In the genomic region with DNA sequence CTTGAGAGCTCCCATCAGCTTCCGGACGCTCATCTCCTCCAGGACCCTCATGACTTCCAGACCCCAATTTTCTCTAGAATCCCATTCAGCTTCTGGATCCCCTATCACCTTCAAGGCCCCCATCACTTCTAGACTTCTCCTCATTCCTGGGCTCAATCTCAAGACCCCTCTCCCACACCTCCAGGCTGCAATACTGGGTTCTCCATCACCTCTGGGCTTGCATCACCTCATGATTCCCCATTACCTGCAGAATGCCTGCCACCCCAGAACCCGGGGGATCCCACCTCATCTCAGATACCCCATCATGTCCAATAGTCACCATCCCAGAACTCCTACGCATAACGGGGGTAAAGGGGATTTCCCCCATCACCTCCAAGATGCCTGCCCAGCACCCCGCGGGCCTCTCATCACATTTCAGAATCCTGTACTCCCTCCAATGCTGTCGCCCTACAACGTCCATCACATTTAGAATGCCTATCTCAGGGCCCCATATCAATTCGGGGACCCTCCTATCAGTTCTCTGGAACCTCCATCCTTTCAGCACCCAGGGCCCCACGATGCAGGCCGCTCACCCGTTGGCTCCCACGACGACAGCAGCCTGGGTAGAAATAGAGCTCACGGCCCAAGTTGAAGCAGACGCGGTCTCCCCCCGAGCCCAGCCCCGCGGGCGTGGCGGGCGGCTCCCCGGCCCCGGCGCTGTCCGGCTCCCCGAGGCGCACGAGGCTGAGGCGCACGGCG, we compare ENCODE assay signal across 9 cellular contexts. TPM values are rescaled to one million over a fixed set of nuclear protein-coding genes. Genes with fewer than 3 reads are reported as not detected.
DNase-seq lines count a peak whose midpoint lies in the region; ATAC-seq and TF ChIP-seq lines count a peak whose summit lies in the region.
"Had no signal": no experiment of that assay in that cellular context is flagged by ENCODE, and none has a peak within 500 bp of the region (broad histone marks: within the 10 kb centered on the region; RNA-seq: fewer than 3 reads in every experiment).

No MANE protein-coding gene starts in this region.

- no peaks in the 10 kb centered on the region for H4K20me1 ChIP-seq in PC-9 (ENCODE audit: insufficient read depth)

- peaks cover 0 to 44% (median 28%) of the 10 kb centered on the region in 9 donors for H3K4me1 ChIP-seq in heart right ventricle
- peaks cover 18% of the 10 kb centered on the region for H3K4me1 ChIP-seq in PC-9 (replicated peaks; ENCODE audit: insufficient read depth)

- peaks cover 19% of the 10 kb centered on the region for H3K4me1 Mint-ChIP-seq in progenitor cell of endocrine pancreas (ENCODE audit: low read depth)

- CTCF ChIA-PET in PC-9 (lab: Charles Lee), result no interaction called here

- peak overlapping the region; percentile 92 for H3K4me3 Mint-ChIP-seq in progenitor cell of endocrine pancreas (ENCODE audit: low read depth)

- H3K27ac ChIP-seq in heart right ventricle (peak overlapping the region; percentile 74 to 92 (median 84)), PC-9 (no peak overlapping the region)

- peaks cover 4% of the 10 kb centered on the region for H3K27me3 Mint-ChIP-seq in progenitor cell of endocrine pancreas

- peak overlapping the region; percentile 95 for H3K4me2 ChIP-seq in PC-9

- H3K9me3 ChIP-seq in heart right ventricle (no peaks in the 10 kb centered on the region), PC-9 (ENCODE audit: insufficient read depth, low read depth) (no peaks in the 10 kb centered on the region)

- H3F3A ChIP-seq in PC-9 (ENCODE audit: insufficient read depth, low read depth), result peaks cover 8% of the 10 kb centered on the region; the same call in 1 of the 2 replicates

- peak overlapping the region; percentile 90 for H3K27ac Mint-ChIP-seq in progenitor cell of endocrine pancreas

- H3K27me3 ChIP-seq in heart right ventricle (peaks cover 0 to 76% (median 0%) of the 10 kb centered on the region in 7 donors), PC-9 (ENCODE audit: insufficient read depth, low read depth) (no peaks in the 10 kb centered on the region)

- POLR2A ChIA-PET in PC-9 (lab: Charles Lee; ENCODE audit: unreplicated experiment), result interaction anchor here (0.7 to 1.4 kb wide), 3 partner anchors 9 to 1268 kb away, joined by 3 to 15 read pairs (median 5); a partner anchor contains a TSS

- WGBS in heart right ventricle, 2 donors, result 4 to 6% methylated on average over 34 of the region's 34 CpGs

- DNase-seq in heart right ventricle (no peak), Right ventricle myocardium superior (no peak), PC-9 (no peak), epithelial cell of esophagus (ENCODE audit: low read depth) (no peak), progenitor cell of endocrine pancreas (ENCODE audit: low spot score, unreplicated experiment) (no peak), AG20443 (ENCODE audit: low spot score) (no peak), COLO829 (ENCODE audit: low spot score) (no peak), H4 (ENCODE audit: low spot score) (no peak)

- TF ChIP-seq CTCF in heart right ventricle (IDR thresholded peaks at IDR 0.05) (no peak), PC-9 (conservative IDR thresholded peaks at IDR 0.05) (no peak), epithelial cell of esophagus (IDR thresholded peaks at IDR 0.05; ENCODE audit: insufficient read depth, low read depth, low read length, missing control alignments) (no peak), progenitor cell of endocrine pancreas (IDR thresholded peaks at IDR 0.05; ENCODE audit: unreplicated experiment) (no peak)

- intact Hi-C loops in heart right ventricle (cut with DNase I) (loop anchor here in 3 of 10 donors (2.0 kb wide), 2 partner anchors 21 to 23 kb away; a partner anchor contains a TSS), Right ventricle myocardium superior (cut with DNase I) (no loop called here), PC-9 (cut with micrococcal nuclease; ENCODE audit: unreplicated experiment) (no loop called here)

- H3K9me2 ChIP-seq in PC-9 (ENCODE audit: insufficient read depth), result no peaks in the 10 kb centered on the region

- peaks cover 15% of the 10 kb centered on the region for H3K36me3 Mint-ChIP-seq in progenitor cell of endocrine pancreas (ENCODE audit: insufficient read depth)

- no TSS peak for BruUV-seq in PC-9 (replicated peaks; lab: Mats Ljungman, UMichigan)

- no peaks in the 10 kb centered on the region for H3K9me3 Mint-ChIP-seq in progenitor cell of endocrine pancreas (ENCODE audit: low read depth)

- peak overlapping the region; percentile 52 to 95 (median 70) for H3K4me3 ChIP-seq in heart right ventricle
- peak overlapping the region; percentile 93 for H3K4me3 ChIP-seq in PC-9
- H3K4me3 ChIP-seq in epithelial cell of esophagus (ENCODE audit: low read length), result peak overlapping the region; percentile 79

- H3K79me2 ChIP-seq in PC-9 (ENCODE audit: low read depth), result peaks cover 28% of the 10 kb centered on the region

- peaks cover 0 to 40% (median 12%) of the 10 kb centered on the region in 9 donors for H3K36me3 ChIP-seq in heart right ventricle
- peaks cover 13% of the 10 kb centered on the region for H3K36me3 ChIP-seq in PC-9 (ENCODE audit: low read depth)

- peak overlapping the region; percentile 77 for H2AFZ ChIP-seq in PC-9

- ATAC-seq in heart right ventricle, result no peak
- no peak for ATAC-seq in Right ventricle myocardium superior (ENCODE audit: poor library complexity)

RNA-seq across cellular contexts. Expression of a gene that starts 0.7 kb away (rescaled TPM):
- 10 to 100 TPM; 54.2 to 78.1 (median 69.3) TPM for total RNA-seq in heart right ventricle
- 10 to 100 TPM; 44.6 to 58.9 TPM for polyA plus RNA-seq in heart right ventricle
- total RNA-seq in Right ventricle myocardium superior, result 57.2 TPM
- 66.7 and 71.1 TPM in 2 replicates for total RNA-seq in PC-9 (2021)
- total RNA-seq in progenitor cell of endocrine pancreas, result 99.4 and 108 TPM in 2 replicates
- total RNA-seq in H4 (2014; rRNA removed; shearing (Covaris generic)), result 5.9 and 7.8 TPM in 2 replicates

RNA-seq across cellular contexts. Expression of a gene that starts 9.6 kb away (rescaled TPM):
- total RNA-seq in heart right ventricle (100 to 1,000 TPM; 220 to 377 (median 296) TPM), Right ventricle myocardium superior (237 TPM), PC-9 (2021) (110 and 132 TPM in 2 replicates), progenitor cell of endocrine pancreas (117 and 122 TPM in 2 replicates)
- 100 to 1,000 TPM; 377 to 439 TPM for polyA plus RNA-seq in heart right ventricle
- 1.6 and 2.2 TPM in 2 replicates for total RNA-seq in H4 (2014; rRNA removed; shearing (Covaris generic))

RNA-seq across cellular contexts. Expression of a gene that starts 22.9 kb away (rescaled TPM):
- total RNA-seq in heart right ventricle (10 to 100 TPM; 16.8 to 24.5 (median 21.3) TPM), Right ventricle myocardium superior (22.0 TPM), PC-9 (2021) (27.6 and 31.1 TPM in 2 replicates), progenitor cell of endocrine pancreas (36.9 and 42.3 TPM in 2 replicates)
- 10 to 100 TPM; 15.5 to 29.3 TPM for polyA plus RNA-seq in heart right ventricle
- 2.9 and 3.2 TPM in 2 replicates for total RNA-seq in H4 (2014; rRNA removed; shearing (Covaris generic))

RNA-seq across cellular contexts. Expression of a gene that starts 23.2 kb away (rescaled TPM):
- total RNA-seq in heart right ventricle, result under 1 TPM in 2 of 10 donors, not detected in 8; 0.09 to 0.15 TPM
- not detected for polyA plus RNA-seq in heart right ventricle
- 0.08 TPM for total RNA-seq in Right ventricle myocardium superior
- 0.38 and 0.39 TPM in 2 replicates for total RNA-seq in PC-9 (2021)
- 0.42 and 0.48 TPM in 2 replicates for total RNA-seq in progenitor cell of endocrine pancreas
- not detected in 2 replicates for total RNA-seq in H4 (2014; rRNA removed; shearing (Covaris generic))
- total RNA-seq: glomerular endothelial cell had no signal

RNA-seq across cellular contexts. Expression of a gene that starts 58.7 kb away (rescaled TPM):
- total RNA-seq in heart right ventricle (not detected), Right ventricle myocardium superior (not detected), PC-9 (2021) (not detected in 2 replicates), progenitor cell of endocrine pancreas (not detected in 2 replicates)
- polyA plus RNA-seq in heart right ventricle, result not detected
- total RNA-seq in H4 (2014; rRNA removed; shearing (Covaris generic)), result not detected in 2 replicates
- total RNA-seq: glomerular endothelial cell had no signal

Comparison
In these comparisons a context has a peak if more than half of its experiments do, and no peak if none do; other contexts are left out.
1. RNA of a gene that starts 9.6 kb away (total RNA-seq): 220 to 377 TPM in heart right ventricle, 237 TPM in Right ventricle myocardium superior (single experiment), 117 to 122 TPM in progenitor cell of endocrine pancreas and 110 to 132 TPM in PC-9; 1.6 to 2.2 TPM in H4; every median in the first group is over 10 times any median in the second.
2. Peak in every context shown above with its lines, with median percentiles within 50 percentile points of each other: H3K4me3 ChIP-seq.